8 cellular contexts compared by ENCODE assay signal in genomic region chr17:55295411-55296170, GRCh38. TPM values are rescaled to one million over a fixed set of nuclear protein-coding genes. Genes with fewer than 3 reads are reported as not detected.
DNase-seq lines count a peak whose midpoint lies in the region; ATAC-seq and TF ChIP-seq lines count a peak whose summit lies in the region.

No MANE protein-coding gene starts in this region.

- POLR2A ChIA-PET in T-cell (lab: Charles Lee), result no interaction called here

- H3K4me3 ChIP-seq in GM06990 (replicated peaks; ENCODE audit: low read depth, low read length) (no peak overlapping the region), MM.1S (ENCODE audit: low read length) (no peak overlapping the region)

- no peak overlapping the region for H3K4me2 ChIP-seq in MM.1S (ENCODE audit: low read depth, low read length)

- H3K36me3 Mint-ChIP-seq in T-cell, result no peaks in the 10 kb centered on the region

- H3K79me2 ChIP-seq in MM.1S (ENCODE audit: low read length), result no peaks in the 10 kb centered on the region

- H3K9me2 ChIP-seq in MM.1S (replicated peaks; ENCODE audit: insufficient read depth, low read length), result no peaks in the 10 kb centered on the region

- H3K9ac ChIP-seq in MM.1S (ENCODE audit: low read length), result no peak overlapping the region

- DNase-seq in GM06990 (ENCODE audit: extremely low read depth, insufficient read length) (no peak), HCEC 1CT (peak; percentile 31), MM.1S (peak; percentile 46), T-cell (peak in 32 of 34 experiments; percentile 5 to 59 (median 37)), amniotic stem cell (lab: John Stamatoyannopoulos, UW) (peak; percentile 11), hepatic stellate cell (ENCODE audit: low spot score) (peak; percentile 43), dedifferentiated amniotic fluid mesenchymal stem cell (ENCODE audit: extremely low spot score) (no peak)
- DNase-seq in stimulated activated CD4-positive, alpha-beta T cell treated with anti-CD3 and anti-CD28 coated beads, Interleukin-12 subunit alpha, Interleukin-12 subunit beta, amount 100 ng/mL, for 24 hours (ENCODE audit: low read depth in 2 of 2), result peak; percentile 14 to 33

- H4K20me1 ChIP-seq in MM.1S (ENCODE audit: insufficient read depth, low read length), result no peaks in the 10 kb centered on the region

- no peak overlapping the region for H2AFZ ChIP-seq in MM.1S (ENCODE audit: low read length)

- ATAC-seq in T-cell (replicated peaks in 1 of 4), result peak; percentile 51 to 74 (median 68)

- H3K4me1 Mint-ChIP-seq in T-cell, result peaks cover 0 to 5% (median 0%) of the 10 kb centered on the region in 3 donors

- H3K27me3 ChIP-seq in GM06990 (replicated peaks; ENCODE audit: control insufficient read depth, insufficient read depth, low read length) (no peaks in the 10 kb centered on the region; the same call in 1 of the 2 replicates), MM.1S (replicated peaks; ENCODE audit: insufficient read depth, low read length) (no peaks in the 10 kb centered on the region)

- TF ChIP-seq CTCF in GM06990 (IDR thresholded peaks at IDR 0.05; ENCODE audit: insufficient read depth, low read length, poor library complexity, severe bottlenecking) (peak; percentile 83), MM.1S (IDR thresholded peaks at IDR 0.05; ENCODE audit: low read length) (peak; percentile 77)

- no peak overlapping the region for H3K27ac ChIP-seq in MM.1S (ENCODE audit: low read length)

- H3K9me3 Mint-ChIP-seq in T-cell, result no peaks in the 10 kb centered on the region

- H3K9me3 ChIP-seq in MM.1S (replicated peaks; ENCODE audit: insufficient read depth, low read length), result no peaks in the 10 kb centered on the region

- H3K4me3 Mint-ChIP-seq in T-cell, result no peak overlapping the region

- H3K36me3 ChIP-seq in GM06990 (ENCODE audit: control insufficient read depth, insufficient read depth, low read length) (no peaks in the 10 kb centered on the region), MM.1S (replicated peaks; ENCODE audit: insufficient read depth, low read length) (no peaks in the 10 kb centered on the region)

- CTCF ChIA-PET in T-cell (lab: Charles Lee), result interaction anchor here (0.5 to 3.1 kb wide), 5 partner anchors 31 to 304 kb away, joined by 4 to 31 read pairs (median 7); no protein-coding TSS in a partner anchor

- H3K27ac Mint-ChIP-seq in T-cell, result no peak overlapping the region

- H3K27me3 Mint-ChIP-seq in T-cell, result peaks cover 0 to 11% of the 10 kb centered on the region in 2 donors

- H3F3A ChIP-seq in MM.1S (ENCODE audit: insufficient read depth, low read length), result no peaks in the 10 kb centered on the region

- H3K4me1 ChIP-seq in MM.1S (ENCODE audit: low read length), result no peaks in the 10 kb centered on the region

RNA-seq across cellular contexts. Expression of gene HLF, which starts 30.8 kb away (rescaled TPM):
- 1 to 10 TPM in 3 of 5 donors, under 1 TPM in 2; 0.55 to 5.2 (median 2.5) TPM for total RNA-seq in T-cell

Comparison
In these comparisons a context has a peak if more than half of its experiments do, and no peak if none do; other contexts are left out.
1. DNase-seq: peak in HCEC 1CT (single experiment), MM.1S (single experiment), T-cell (32 of 34), amniotic stem cell (single experiment), hepatic stellate cell (single experiment) and stimulated activated CD4-positive, alpha-beta T cell treated with anti-CD3 and anti-CD28 coated beads, Interleukin-12 subunit alpha, Interleukin-12 subunit beta, amount 100 ng/mL, for 24 hours (2 of 2); none in GM06990 (single experiment) and dedifferentiated amniotic fluid mesenchymal stem cell (single experiment).